ENCODE assay signal across 1 cellular context in the genomic region with DNA sequence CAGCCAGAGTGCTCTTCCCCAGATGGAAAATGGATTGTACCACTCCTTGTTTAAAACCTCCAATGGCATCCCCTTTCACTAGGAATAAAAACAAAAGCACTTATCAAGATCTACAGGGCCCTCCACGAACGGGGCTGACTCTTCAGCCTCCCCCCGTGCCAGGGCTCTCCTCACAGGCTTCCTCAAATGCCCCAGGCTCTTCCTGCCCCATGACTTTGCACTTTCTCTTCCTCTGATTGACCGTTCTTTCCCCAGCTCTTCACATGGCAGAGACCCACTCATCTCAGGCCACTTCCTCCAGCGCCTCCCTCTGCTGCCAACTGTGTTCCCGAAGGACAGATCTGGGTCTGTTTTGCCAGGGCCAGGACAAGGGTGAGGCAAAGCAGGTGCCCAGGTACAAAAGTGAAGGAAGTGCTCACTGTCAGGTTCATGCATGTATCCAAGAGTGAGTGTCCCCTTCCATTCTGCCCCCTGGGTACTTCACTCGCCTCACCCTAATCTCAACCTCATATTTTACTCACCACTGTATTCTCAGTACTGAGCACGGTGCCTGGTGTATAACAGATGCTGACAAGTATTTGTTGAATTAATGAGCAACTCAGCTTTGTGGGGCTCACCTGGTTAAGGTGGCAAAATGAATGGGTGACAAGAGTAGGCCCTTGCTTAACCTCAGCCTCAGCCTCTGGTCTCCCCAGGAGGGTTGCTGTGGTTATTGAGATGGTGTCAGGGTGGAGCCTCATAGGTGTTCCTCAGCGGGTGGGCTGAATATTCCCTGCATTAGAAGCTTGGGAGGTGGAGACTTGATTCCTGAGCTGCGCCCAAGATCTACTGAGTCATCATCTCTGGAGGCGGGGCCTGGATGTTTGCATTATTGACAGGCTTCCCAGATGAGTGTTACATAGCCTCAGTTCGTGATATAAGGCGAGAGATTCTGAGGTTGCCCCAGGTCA.
TF ChIP-seq lines count a peak whose summit lies in the region.

No MANE protein-coding gene starts in this region.

TF ChIP-seq in HepG2, 621 proteins besides CTCF, POLR2A, EP300 and RAD21 (continued from another document):
- no peak for TF ChIP-seq ATF2 (CRISPR knock-in tag; IDR thresholded peaks at IDR 0.05)
- no peak for TF ChIP-seq ZFP91 (CRISPR knock-in tag; IDR thresholded peaks at IDR 0.05; ENCODE audit: borderline replicate concordance)
- TF ChIP-seq, protein P1, sequence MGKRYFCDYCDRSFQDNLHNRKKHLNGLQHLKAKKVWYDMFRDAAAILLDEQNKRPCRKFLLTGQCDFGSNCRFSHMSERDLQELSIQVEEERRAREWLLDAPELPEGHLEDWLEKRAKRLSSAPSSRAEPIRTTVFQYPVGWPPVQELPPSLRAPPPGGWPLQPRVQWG (CRISPR knock-in tag; IDR thresholded peaks at IDR 0.05; ENCODE audit: borderline replicate concordance, low read depth), result no peak
- no peak for TF ChIP-seq TOPORS (CRISPR knock-in tag; IDR thresholded peaks at IDR 0.05)
- no peak for TF ChIP-seq ZNF333 (CRISPR knock-in tag; IDR thresholded peaks at IDR 0.05; ENCODE audit: borderline replicate concordance)
- no peak for TF ChIP-seq ZNF292 (CRISPR knock-in tag; IDR thresholded peaks at IDR 0.05; ENCODE audit: borderline replicate concordance, low read depth)
